ENCODE assay signal across 1 cellular context in the genomic region with DNA sequence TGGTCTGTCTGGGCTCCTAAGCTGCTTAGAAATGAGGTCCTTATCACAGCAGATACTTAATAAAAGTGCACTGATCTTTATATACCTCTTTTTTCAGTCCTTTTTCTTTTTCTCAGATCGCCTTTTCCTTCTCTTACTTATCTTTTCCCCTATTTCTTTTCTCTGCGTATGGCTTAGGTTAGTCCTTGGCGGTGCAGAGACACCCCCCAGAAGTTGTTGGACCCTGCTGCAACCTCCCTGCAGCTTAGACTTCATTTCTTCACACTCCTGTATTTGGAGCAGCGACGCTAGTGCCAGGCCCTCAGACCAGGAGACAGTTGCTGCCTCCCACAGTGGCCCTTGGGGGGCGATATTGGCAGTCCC.
TF ChIP-seq lines count a peak whose summit lies in the region.

No MANE protein-coding gene starts in this region.

TF ChIP-seq in GM23338, 12 proteins besides CTCF, POLR2A, EP300 and RAD21 (continued from another document):
- no peak for TF ChIP-seq ETS1 (IDR thresholded peaks at IDR 0.05)
- TF ChIP-seq ZNF331 (CRISPR knock-in tag; IDR thresholded peaks at IDR 0.05; ENCODE audit: low read depth): no peak
- TF ChIP-seq, protein P1, sequence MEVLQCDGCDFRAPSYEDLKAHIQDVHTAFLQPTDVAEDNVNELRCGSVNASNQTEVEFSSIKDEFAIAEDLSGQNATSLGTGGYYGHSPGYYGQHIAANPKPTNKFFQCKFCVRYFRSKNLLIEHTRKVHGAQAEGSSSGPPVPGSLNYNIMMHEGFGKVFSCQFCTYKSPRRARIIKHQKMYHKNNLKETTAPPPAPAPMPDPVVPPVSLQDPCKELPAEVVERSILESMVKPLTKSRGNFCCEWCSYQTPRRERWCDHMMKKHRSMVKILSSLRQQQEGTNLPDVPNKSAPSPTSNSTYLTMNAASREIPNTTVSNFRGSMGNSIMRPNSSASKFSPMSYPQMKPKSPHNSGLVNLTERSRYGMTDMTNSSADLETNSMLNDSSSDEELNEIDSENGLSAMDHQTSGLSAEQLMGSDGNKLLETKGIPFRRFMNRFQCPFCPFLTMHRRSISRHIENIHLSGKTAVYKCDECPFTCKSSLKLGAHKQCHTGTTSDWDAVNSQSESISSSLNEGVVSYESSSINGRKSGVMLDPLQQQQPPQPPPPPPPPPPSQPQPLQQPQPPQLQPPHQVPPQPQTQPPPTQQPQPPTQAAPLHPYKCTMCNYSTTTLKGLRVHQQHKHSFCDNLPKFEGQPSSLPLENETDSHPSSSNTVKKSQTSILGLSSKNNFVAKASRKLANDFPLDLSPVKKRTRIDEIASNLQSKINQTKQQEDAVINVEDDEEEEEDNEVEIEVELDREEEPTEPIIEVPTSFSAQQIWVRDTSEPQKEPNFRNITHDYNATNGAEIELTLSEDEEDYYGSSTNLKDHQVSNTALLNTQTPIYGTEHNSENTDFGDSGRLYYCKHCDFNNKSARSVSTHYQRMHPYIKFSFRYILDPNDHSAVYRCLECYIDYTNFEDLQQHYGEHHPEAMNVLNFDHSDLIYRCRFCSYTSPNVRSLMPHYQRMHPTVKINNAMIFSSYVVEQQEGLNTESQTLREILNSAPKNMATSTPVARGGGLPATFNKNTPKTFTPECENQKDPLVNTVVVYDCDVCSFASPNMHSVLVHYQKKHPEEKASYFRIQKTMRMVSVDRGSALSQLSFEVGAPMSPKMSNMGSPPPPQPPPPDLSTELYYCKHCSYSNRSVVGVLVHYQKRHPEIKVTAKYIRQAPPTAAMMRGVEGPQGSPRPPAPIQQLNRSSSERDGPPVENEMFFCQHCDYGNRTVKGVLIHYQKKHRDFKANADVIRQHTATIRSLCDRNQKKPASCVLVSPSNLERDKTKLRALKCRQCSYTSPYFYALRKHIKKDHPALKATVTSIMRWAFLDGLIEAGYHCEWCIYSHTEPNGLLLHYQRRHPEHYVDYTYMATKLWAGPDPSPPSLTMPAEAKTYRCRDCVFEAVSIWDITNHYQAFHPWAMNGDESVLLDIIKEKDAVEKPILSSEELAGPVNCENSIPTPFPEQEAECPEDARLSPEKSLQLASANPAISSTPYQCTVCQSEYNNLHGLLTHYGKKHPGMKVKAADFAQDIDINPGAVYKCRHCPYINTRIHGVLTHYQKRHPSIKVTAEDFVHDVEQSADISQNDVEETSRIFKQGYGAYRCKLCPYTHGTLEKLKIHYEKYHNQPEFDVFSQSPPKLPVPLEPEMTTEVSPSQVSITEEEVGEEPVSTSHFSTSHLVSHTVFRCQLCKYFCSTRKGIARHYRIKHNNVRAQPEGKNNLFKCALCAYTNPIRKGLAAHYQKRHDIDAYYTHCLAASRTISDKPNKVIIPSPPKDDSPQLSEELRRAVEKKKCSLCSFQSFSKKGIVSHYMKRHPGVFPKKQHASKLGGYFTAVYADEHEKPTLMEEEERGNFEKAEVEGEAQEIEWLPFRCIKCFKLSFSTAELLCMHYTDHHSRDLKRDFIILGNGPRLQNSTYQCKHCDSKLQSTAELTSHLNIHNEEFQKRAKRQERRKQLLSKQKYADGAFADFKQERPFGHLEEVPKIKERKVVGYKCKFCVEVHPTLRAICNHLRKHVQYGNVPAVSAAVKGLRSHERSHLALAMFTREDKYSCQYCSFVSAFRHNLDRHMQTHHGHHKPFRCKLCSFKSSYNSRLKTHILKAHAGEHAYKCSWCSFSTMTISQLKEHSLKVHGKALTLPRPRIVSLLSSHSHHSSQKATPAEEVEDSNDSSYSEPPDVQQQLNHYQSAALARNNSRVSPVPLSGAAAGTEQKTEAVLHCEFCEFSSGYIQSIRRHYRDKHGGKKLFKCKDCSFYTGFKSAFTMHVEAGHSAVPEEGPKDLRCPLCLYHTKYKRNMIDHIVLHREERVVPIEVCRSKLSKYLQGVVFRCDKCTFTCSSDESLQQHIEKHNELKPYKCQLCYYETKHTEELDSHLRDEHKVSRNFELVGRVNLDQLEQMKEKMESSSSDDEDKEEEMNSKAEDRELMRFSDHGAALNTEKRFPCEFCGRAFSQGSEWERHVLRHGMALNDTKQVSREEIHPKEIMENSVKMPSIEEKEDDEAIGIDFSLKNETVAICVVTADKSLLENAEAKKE (CRISPR knock-in tag; IDR thresholded peaks at IDR 0.05): no peak
- TF ChIP-seq NANOG (IDR thresholded peaks at IDR 0.05; ENCODE audit: borderline replicate concordance): no peak
